In genomic region chr3:188916934-188917391, GRCh38 we compare ENCODE assay signal across 8 cellular contexts.
DNase-seq lines count a peak whose midpoint lies in the region; ATAC-seq and TF ChIP-seq lines count a peak whose summit lies in the region.

No MANE protein-coding gene starts in this region.

- in situ Hi-C loops in G401 (cut with HindIII; ENCODE audit: low sequenced_read_pairs): no loop called here

- no peak overlapping the region for H3K4me3 ChIP-seq in GM12864 (ENCODE audit: low read depth, low read length)

- ATAC-seq in HG02610 (IDR thresholded peaks at IDR 0.05; ENCODE audit: unreplicated experiment) (peak; percentile 72), left lobe of liver (peak; percentile 41)

- no peak for TF ChIP-seq CTCF in GM12864 (IDR thresholded peaks at IDR 0.05; ENCODE audit: low read depth, low read length, missing control alignments)

- DNase-seq in GM12864 (ENCODE audit: low read depth) (peak; percentile 19), SKM-1 (lab: John Stamatoyannopoulos, UW; ENCODE audit: unreplicated experiment) (peak; percentile 47), left lobe of liver (ENCODE audit: low spot score) (no peak), COR-L47 (lab: John Stamatoyannopoulos, UW) (no peak), DMS153 treated with DMSO at 0.1 percent for 48 hours (lab: John Stamatoyannopoulos, UW; ENCODE audit: unreplicated experiment) (no peak), G401 (ENCODE audit: low spot score) (no peak)
- DNase-seq in activated CD4-positive, alpha-beta T cell treated with anti-CD3 and anti-CD28 coated beads for 1 hour: no peak

Comparison
In these comparisons a context has a peak if more than half of its experiments do, and no peak if none do; other contexts are left out.
1. DNase-seq: peak in GM12864 (single experiment) and SKM-1 (single experiment); none in left lobe of liver (single experiment), COR-L47 (single experiment), DMS153 treated with DMSO at 0.1 percent for 48 hours (single experiment), G401 (single experiment) and activated CD4-positive, alpha-beta T cell treated with anti-CD3 and anti-CD28 coated beads for 1 hour (single experiment).